3 cellular contexts compared by ENCODE assay signal in genomic region chr7:35202353-35202752, GRCh38. TPM values are rescaled to one million over a fixed set of nuclear protein-coding genes. Genes with fewer than 3 reads are reported as not detected.
"Had no signal": no experiment of that assay in that cellular context is flagged by ENCODE, and none has a peak within 500 bp of the region (broad histone marks: within the 10 kb centered on the region; RNA-seq: fewer than 3 reads in every experiment).

No MANE protein-coding gene starts in this region.

RNA-seq across cellular contexts. Expression of gene TBX20, which starts 51.5 kb away (rescaled TPM):
- total RNA-seq: LHCN-M2, MCF 10A, NCI-H460 had no signal
